8 cellular contexts compared by ENCODE assay signal in genomic region chr11:30143098-30143705, GRCh38.
DNase-seq lines count a peak whose midpoint lies in the region; ATAC-seq and TF ChIP-seq lines count a peak whose summit lies in the region.

No MANE protein-coding gene starts in this region.

- no peaks in the 10 kb centered on the region for H3K9me2 ChIP-seq in OCI-LY1 (ENCODE audit: low read depth, low read length)

- DNase-seq in CD1c-positive myeloid dendritic cell (ENCODE audit: extremely low spot score): peak; percentile 51
- peak; percentile 37 for DNase-seq in epidermal melanocyte (ENCODE audit: insufficient read length, low spot score)
- no peak for DNase-seq in osteoblast (ENCODE audit: insufficient read length, low spot score, missing footprints)
- no peak for DNase-seq in OCI-M2 (lab: John Stamatoyannopoulos, UW; ENCODE audit: unreplicated experiment)

- no peak overlapping the region for H3K27ac ChIP-seq in OCI-LY1 (ENCODE audit: low read depth, low read length, poor library complexity, severe bottlenecking)
- no peak overlapping the region for H3K27ac ChIP-seq in osteoblast (ENCODE audit: low read depth, low read length)

- H3K4me3 ChIP-seq in OCI-LY1 (ENCODE audit: low read depth, low read length, poor library complexity, severe bottlenecking) (no peak overlapping the region), osteoblast (ENCODE audit: insufficient read depth, low read length) (no peak overlapping the region)

- no peaks in the 10 kb centered on the region for H3F3A ChIP-seq in OCI-LY1 (ENCODE audit: insufficient read depth, low read length)

- no peak overlapping the region for H3K9ac ChIP-seq in OCI-LY1 (ENCODE audit: low read length)

- ATAC-seq in GM18508 (IDR thresholded peaks at IDR 0.05; ENCODE audit: insufficient read depth, unreplicated experiment): peak; percentile 85
- ATAC-seq in HG03159 (IDR thresholded peaks at IDR 0.05; ENCODE audit: unreplicated experiment): peak; percentile 74
- no peak for ATAC-seq in GM21737 (IDR thresholded peaks at IDR 0.05; ENCODE audit: unreplicated experiment)

- H3K79me2 ChIP-seq in OCI-LY1 (ENCODE audit: insufficient read depth, low read length) (no peaks in the 10 kb centered on the region), osteoblast (ENCODE audit: insufficient read depth, low read length) (no peaks in the 10 kb centered on the region)

- no peaks in the 10 kb centered on the region for H4K20me1 ChIP-seq in OCI-LY1 (ENCODE audit: insufficient read depth, low read length)
- H4K20me1 ChIP-seq in osteoblast (ENCODE audit: insufficient read depth, low read length): no peaks in the 10 kb centered on the region

- H3K36me3 ChIP-seq in OCI-LY1 (ENCODE audit: insufficient read depth, low read length) (no peaks in the 10 kb centered on the region), osteoblast (ENCODE audit: insufficient read depth, low read length) (no peaks in the 10 kb centered on the region)

- no peak overlapping the region for H3K4me2 ChIP-seq in OCI-LY1 (ENCODE audit: low read length)
- no peak overlapping the region for H3K4me2 ChIP-seq in osteoblast (ENCODE audit: insufficient read depth, low read length)

- no peak overlapping the region for H2AFZ ChIP-seq in OCI-LY1 (ENCODE audit: low read length)
- H2AFZ ChIP-seq in osteoblast (ENCODE audit: low read length): no peak overlapping the region

- H3K27me3 ChIP-seq in OCI-LY1 (ENCODE audit: insufficient read depth, low read length) (no peaks in the 10 kb centered on the region), osteoblast (ENCODE audit: insufficient read depth, low read length) (no peaks in the 10 kb centered on the region)

- H3K9me3 ChIP-seq in OCI-LY1 (ENCODE audit: low read length) (no peaks in the 10 kb centered on the region), osteoblast (ENCODE audit: low read depth, low read length) (no peaks in the 10 kb centered on the region)

- no peaks in the 10 kb centered on the region for H3K4me1 ChIP-seq in OCI-LY1 (ENCODE audit: insufficient read depth, low read length, severe bottlenecking)
- no peaks in the 10 kb centered on the region for H3K4me1 ChIP-seq in osteoblast (ENCODE audit: insufficient read depth, low read length)

- TF ChIP-seq CTCF in OCI-LY1 (IDR thresholded peaks at IDR 0.05; ENCODE audit: low read length): peak; percentile 74
- peak; percentile 66 for TF ChIP-seq CTCF in osteoblast (IDR thresholded peaks at IDR 0.05; ENCODE audit: extremely low read depth, low read depth, low read length)

Comparison
In these comparisons a context has a peak if more than half of its experiments do, and no peak if none do; other contexts are left out.
1. DNase-seq: peak in CD1c-positive myeloid dendritic cell (single experiment) and epidermal melanocyte (single experiment); none in osteoblast (single experiment) and OCI-M2 (single experiment).